Comparison of ENCODE assay signal across 33 cellular contexts in the genomic region with DNA sequence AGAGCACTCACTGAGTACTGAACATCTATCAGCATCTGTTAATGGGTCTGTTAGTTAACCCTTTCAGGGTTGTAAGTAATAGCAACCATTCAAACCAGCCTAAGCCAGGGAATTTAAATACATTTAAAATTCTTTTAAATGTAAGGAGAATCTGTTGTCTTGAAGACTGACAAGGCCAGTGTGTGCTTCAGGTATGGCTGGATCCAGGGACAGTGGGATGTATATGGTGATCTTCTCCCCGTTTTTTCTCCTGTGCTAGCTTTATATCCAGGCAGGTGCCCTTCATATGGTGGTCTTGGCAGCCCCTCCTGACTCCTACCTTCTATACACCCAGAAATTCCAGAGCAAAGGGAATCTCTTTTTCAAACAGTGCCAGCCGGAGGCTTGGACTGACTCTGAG. TPM values are rescaled to one million over a fixed set of nuclear protein-coding genes. Genes with fewer than 3 reads are reported as not detected.
"Had no signal": no experiment of that assay in that cellular context is flagged by ENCODE, and none has a peak within 500 bp of the region (broad histone marks: within the 10 kb centered on the region; RNA-seq: fewer than 3 reads in every experiment).

No MANE protein-coding gene starts in this region.

- DNase-seq: activated CD4-positive, alpha-beta memory T cell treated with anti-CD3 and anti-CD28 coated beads for 36 hours; activated CD4-positive, alpha-beta T cell treated with anti-CD3 and anti-CD28 coated beads for 36 hours; activated CD4-positive, alpha-beta T cell treated with anti-CD3 and anti-CD28 coated beads, Interleukin-2, amount 10 ng/mL, durations not matched to agents 24 days and 14 days; activated CD4-positive, CD25-positive, alpha-beta regulatory T cell; activated CD4-positive, CD25-positive, alpha-beta regulatory T cell treated with anti-CD3 and anti-CD28 coated beads, Interleukin-2, amount 50 U/mL, for 72 hours; activated CD8-positive, alpha-beta memory T cell treated with anti-CD3 and anti-CD28 coated beads, Interleukin-2, amount 10 ng/mL, durations not matched to agents 7 days and 5 days; activated CD8-positive, alpha-beta memory T cell treated with anti-CD3 and anti-CD28 coated beads, Interleukin-2, amount 50 U/mL, for 4 hours; activated CD8-positive, alpha-beta T cell treated with anti-CD3 and anti-CD28 coated beads, Interleukin-2, amount 10 ng/mL, durations not matched to agents 7 days and 5 days; activated effector memory CD4-positive, alpha-beta T cell treated with anti-CD3 and anti-CD28 coated beads, Interleukin-2, amount 50 U/mL, for 16 hours; activated naive CD4-positive, alpha-beta T cell treated with anti-CD3 and anti-CD28 coated beads for 36 hours; activated naive CD8-positive, alpha-beta T cell treated with anti-CD3 and anti-CD28 coated beads for 36 hours; activated naive CD8-positive, alpha-beta T cell treated with anti-CD3 and anti-CD28 coated beads, Interleukin-2, amount 50 U/mL, for 24 hours; activated T-cell treated with anti-CD3 and anti-CD28 coated beads, Interleukin-2, amount 50 U/mL, for 1 hour; activated T-cell treated with anti-CD3 and anti-CD28 coated beads, Interleukin-2, amount 50 U/mL, for 48 hours; adrenal gland; amygdala; body of pancreas; caudate nucleus; cortex of kidney; dermis blood vessel endothelial cell; effector CD4-positive, alpha-beta T cell; effector memory CD8-positive, alpha-beta T cell; esophagus squamous epithelium; foreskin melanocyte; T-helper 2 cell had no signal

- H3K9me3 ChIP-seq: adrenal gland, body of pancreas, gastroesophageal sphincter had no signal

- H3K4me1 Mint-ChIP-seq: activated CD4-positive, alpha-beta T cell treated with anti-CD3 and anti-CD28 coated beads for 36 hours; activated CD4-positive, alpha-beta T cell treated with anti-CD3 and anti-CD28 coated beads, Interleukin-2, amount 10 ng/mL, durations not matched to agents 24 days and 14 days; activated CD8-positive, alpha-beta memory T cell treated with anti-CD3 and anti-CD28 coated beads, Interleukin-2, amount 10 ng/mL, durations not matched to agents 7 days and 5 days; activated naive CD4-positive, alpha-beta T cell treated with anti-CD3 and anti-CD28 coated beads, Interleukin-2, amount 50 U/mL, for 24 hours; activated naive CD8-positive, alpha-beta T cell treated with anti-CD3 and anti-CD28 coated beads for 36 hours; activated naive CD8-positive, alpha-beta T cell treated with anti-CD3 and anti-CD28 coated beads, Interleukin-2, amount 50 U/mL, for 24 hours had no signal

- H3K4me1 ChIP-seq: adrenal gland, body of pancreas, gastroesophageal sphincter had no signal

- H3K4me3 Mint-ChIP-seq: activated CD4-positive, alpha-beta memory T cell treated with anti-CD3 and anti-CD28 coated beads for 36 hours; activated CD4-positive, alpha-beta T cell treated with anti-CD3 and anti-CD28 coated beads for 36 hours; activated CD4-positive, alpha-beta T cell treated with anti-CD3 and anti-CD28 coated beads, Interleukin-2, amount 10 ng/mL, durations not matched to agents 24 days and 14 days; activated CD8-positive, alpha-beta memory T cell treated with anti-CD3 and anti-CD28 coated beads, Interleukin-2, amount 10 ng/mL, durations not matched to agents 7 days and 5 days; activated CD8-positive, alpha-beta T cell treated with anti-CD3 and anti-CD28 coated beads, Interleukin-2, amount 10 ng/mL, durations not matched to agents 7 days and 5 days; activated naive CD4-positive, alpha-beta T cell treated with anti-CD3 and anti-CD28 coated beads for 36 hours; activated naive CD4-positive, alpha-beta T cell treated with anti-CD3 and anti-CD28 coated beads, Interleukin-2, amount 50 U/mL, for 24 hours; activated naive CD8-positive, alpha-beta T cell treated with anti-CD3 and anti-CD28 coated beads for 36 hours; activated naive CD8-positive, alpha-beta T cell treated with anti-CD3 and anti-CD28 coated beads, Interleukin-2, amount 50 U/mL, for 24 hours; activated T-helper 1 cell treated with anti-CD3 and anti-CD28 coated beads, Interleukin-12 subunit alpha, Interleukin-12 subunit beta, Interleukin-2, Interleukin-4 antibody, amounts not matched to agents 30 ng/mL and 10 ng/mL and 1 ng/mL, durations not matched to agents 14 hours and 24 hours and 36 hours; effector memory CD8-positive, alpha-beta T cell had no signal

- H3K36me3 ChIP-seq: adrenal gland, esophagus squamous epithelium, gastroesophageal sphincter had no signal

- H3K27me3 ChIP-seq: adrenal gland, body of pancreas, esophagus squamous epithelium had no signal

- H3K9me3 Mint-ChIP-seq: activated CD4-positive, alpha-beta memory T cell treated with anti-CD3 and anti-CD28 coated beads for 36 hours; activated naive CD4-positive, alpha-beta T cell treated with anti-CD3 and anti-CD28 coated beads for 36 hours; activated naive CD4-positive, alpha-beta T cell treated with anti-CD3 and anti-CD28 coated beads, Interleukin-2, amount 50 U/mL, for 24 hours; activated naive CD8-positive, alpha-beta T cell treated with anti-CD3 and anti-CD28 coated beads for 36 hours; activated naive CD8-positive, alpha-beta T cell treated with anti-CD3 and anti-CD28 coated beads, Interleukin-2, amount 50 U/mL, for 24 hours; activated T-helper 1 cell treated with anti-CD3 and anti-CD28 coated beads, Interleukin-12 subunit alpha, Interleukin-12 subunit beta, Interleukin-2, Interleukin-4 antibody, amounts not matched to agents 30 ng/mL and 10 ng/mL and 1 ng/mL, durations not matched to agents 14 hours and 24 hours and 36 hours; activated T-helper 2 cell treated with anti-CD3 and anti-CD28 coated beads, Interferon-gamma antibody, Interleukin-2, Interleukin-4, amounts not matched to agents 10 μg/mL and 5 μg/mL and 100 μg/mL, durations not matched to agents 14 hours and 24 hours and 36 hours; effector memory CD8-positive, alpha-beta T cell had no signal

- H3K27me3 Mint-ChIP-seq: activated CD4-positive, alpha-beta memory T cell treated with anti-CD3 and anti-CD28 coated beads for 36 hours; activated CD4-positive, alpha-beta T cell treated with anti-CD3 and anti-CD28 coated beads for 36 hours; activated naive CD4-positive, alpha-beta T cell treated with anti-CD3 and anti-CD28 coated beads, Interleukin-2, amount 50 U/mL, for 24 hours had no signal

- H3K27ac Mint-ChIP-seq: activated CD4-positive, alpha-beta memory T cell treated with anti-CD3 and anti-CD28 coated beads for 36 hours; activated CD4-positive, alpha-beta T cell treated with anti-CD3 and anti-CD28 coated beads for 36 hours; activated CD4-positive, alpha-beta T cell treated with anti-CD3 and anti-CD28 coated beads, Interleukin-2, amount 10 ng/mL, durations not matched to agents 24 days and 14 days; activated CD8-positive, alpha-beta memory T cell treated with anti-CD3 and anti-CD28 coated beads, Interleukin-2, amount 10 ng/mL, durations not matched to agents 7 days and 5 days; activated CD8-positive, alpha-beta T cell treated with anti-CD3 and anti-CD28 coated beads, Interleukin-2, amount 10 ng/mL, durations not matched to agents 7 days and 5 days; activated naive CD4-positive, alpha-beta T cell treated with anti-CD3 and anti-CD28 coated beads for 36 hours; activated naive CD4-positive, alpha-beta T cell treated with anti-CD3 and anti-CD28 coated beads, Interleukin-2, amount 50 U/mL, for 24 hours; activated naive CD8-positive, alpha-beta T cell treated with anti-CD3 and anti-CD28 coated beads for 36 hours; activated naive CD8-positive, alpha-beta T cell treated with anti-CD3 and anti-CD28 coated beads, Interleukin-2, amount 50 U/mL, for 24 hours; activated T-helper 1 cell treated with anti-CD3 and anti-CD28 coated beads, Interleukin-12 subunit alpha, Interleukin-12 subunit beta, Interleukin-2, Interleukin-4 antibody, amounts not matched to agents 30 ng/mL and 10 ng/mL and 1 ng/mL, durations not matched to agents 14 hours and 24 hours and 36 hours; activated T-helper 2 cell treated with anti-CD3 and anti-CD28 coated beads, Interferon-gamma antibody, Interleukin-2, Interleukin-4, amounts not matched to agents 10 μg/mL and 5 μg/mL and 100 μg/mL, durations not matched to agents 14 hours and 24 hours and 36 hours; effector memory CD8-positive, alpha-beta T cell had no signal

- H3K36me3 Mint-ChIP-seq: activated CD4-positive, alpha-beta memory T cell treated with anti-CD3 and anti-CD28 coated beads for 36 hours; activated CD8-positive, alpha-beta memory T cell treated with anti-CD3 and anti-CD28 coated beads, Interleukin-2, amount 10 ng/mL, durations not matched to agents 7 days and 5 days; activated naive CD4-positive, alpha-beta T cell treated with anti-CD3 and anti-CD28 coated beads, Interleukin-2, amount 50 U/mL, for 24 hours; activated naive CD8-positive, alpha-beta T cell treated with anti-CD3 and anti-CD28 coated beads for 36 hours had no signal

- ATAC-seq: activated CD4-positive, alpha-beta T cell treated with anti-CD3 and anti-CD28 coated beads for 36 hours; activated CD8-positive, alpha-beta memory T cell treated with anti-CD3 and anti-CD28 coated beads, Interleukin-2, amount 10 ng/mL, durations not matched to agents 7 days and 5 days; activated CD8-positive, alpha-beta T cell treated with anti-CD3 and anti-CD28 coated beads, Interleukin-2, amount 10 ng/mL, durations not matched to agents 7 days and 5 days; activated naive CD8-positive, alpha-beta T cell treated with anti-CD3 and anti-CD28 coated beads, Interleukin-2, amount 50 U/mL, for 24 hours; body of pancreas; effector memory CD8-positive, alpha-beta T cell; gastroesophageal sphincter had no signal

- H3K4me3 ChIP-seq: adrenal gland, body of pancreas, esophagus squamous epithelium, gastroesophageal sphincter had no signal

RNA-seq across cellular contexts. Expression of a gene that starts 56.9 kb away (rescaled TPM):
- total RNA-seq: activated CD4-positive, alpha-beta T cell treated with anti-CD3 and anti-CD28 coated beads, Interleukin-2, amount 10 ng/mL, durations not matched to agents 24 days and 14 days; dermis blood vessel endothelial cell; endothelial cell of umbilical vein; fibroblast of lung; fibroblast of villous mesenchyme; glomerular endothelial cell had no signal
